ENCODE assay signal across 8 cellular contexts in genomic region chr7:74365320-74366022, GRCh38.
DNase-seq lines count a peak whose midpoint lies in the region; ATAC-seq, FAIRE-seq and TF ChIP-seq lines count a peak whose summit lies in the region.

No MANE protein-coding gene starts in this region.

- no peak overlapping the region for H2AFZ ChIP-seq in endothelial cell of umbilical vein (ENCODE audit: low read depth, low read length)

- H3K79me2 ChIP-seq in endothelial cell of umbilical vein (ENCODE audit: control insufficient read depth, insufficient read depth, low read length) = no peaks in the 10 kb centered on the region

- no peak overlapping the region for H3K4me3 ChIP-seq in H7 (ENCODE audit: insufficient read depth, low read depth, low read length)
- H3K4me3 ChIP-seq in endothelial cell of umbilical vein (replicated peaks in 1 of 3; ENCODE audit: insufficient read depth in 1 of 3, low read depth in 1 of 3, low read length in 3 of 3) = no peak overlapping the region

- no peaks in the 10 kb centered on the region for H4K20me1 ChIP-seq in endothelial cell of umbilical vein (replicated peaks; ENCODE audit: control insufficient read depth, extremely low read depth, insufficient read depth, low read length)

- dilution Hi-C loops in endothelial cell of umbilical vein (cut with MboI; ENCODE audit: extremely low pct_ligation_motif_present, low sequenced_read_pairs) = no loop called here

- ATAC-seq in HG02642 (IDR thresholded peaks at IDR 0.05; ENCODE audit: poor library complexity, unreplicated experiment) (no peak), HG03457 (IDR thresholded peaks at IDR 0.05; ENCODE audit: unreplicated experiment) (no peak), HG02884 (IDR thresholded peaks at IDR 0.05; ENCODE audit: unreplicated experiment) (no peak)

- peak overlapping the region in 2 of 3 experiments; percentile 12 to 24 for H3K27ac Mint-ChIP-seq in nephron

- H3K9me1 ChIP-seq in endothelial cell of umbilical vein (replicated peaks; ENCODE audit: control insufficient read depth, extremely low read depth, insufficient read depth, low read length) = no peaks in the 10 kb centered on the region

- no peak overlapping the region for H3K27ac ChIP-seq in endothelial cell of umbilical vein (ENCODE audit: insufficient read depth, low read depth, low read length)

- BruUV-seq in endothelial cell of umbilical vein (replicated peaks; lab: Mats Ljungman, UMichigan) = no TSS peak

- H3K4me1 ChIP-seq in endothelial cell of umbilical vein (ENCODE audit: control insufficient read depth, extremely low read depth, insufficient read depth, low read length) = no peaks in the 10 kb centered on the region

- H3K27me3 ChIP-seq in H7 (ENCODE audit: control insufficient read depth, insufficient read depth, low read length) = no peaks in the 10 kb centered on the region
- H3K27me3 ChIP-seq in endothelial cell of umbilical vein (ENCODE audit: control insufficient read depth in 2 of 2, insufficient read depth in 2 of 2, low read length in 2 of 2) = no peaks in the 10 kb centered on the region

- H3K36me3 ChIP-seq in H7 (replicated peaks; ENCODE audit: control insufficient read depth, insufficient read depth, low read length) = peaks cover 23% of the 10 kb centered on the region
- H3K36me3 ChIP-seq in endothelial cell of umbilical vein (ENCODE audit: control insufficient read depth in 2 of 2, extremely low read depth in 1 of 2, insufficient read depth in 2 of 2, low read length in 2 of 2) = peaks cover 0 to 2% of the 10 kb centered on the region in 2 experiments

- H3K36me3 Mint-ChIP-seq in nephron (ENCODE audit: low read depth) = peaks cover 39% of the 10 kb centered on the region

- CTCF ChIA-PET in endothelial cell of umbilical vein (lab: Charles Lee) = interaction anchor here (1.2 kb wide), 2 partner anchors 36 to 159 kb away, joined by 3 to 4 read pairs; no protein-coding TSS in a partner anchor

- H3K27me3 Mint-ChIP-seq in nephron (ENCODE audit: low read depth) = no peaks in the 10 kb centered on the region

- H3K4me1 Mint-ChIP-seq in nephron = peaks cover 6% of the 10 kb centered on the region

- FAIRE-seq in endothelial cell of umbilical vein (lab: Jason Lieb, UNC) = no peak

- DNase-seq in H7 = peak; percentile 100
- peak; percentile 73 for DNase-seq in NCI-H748 (lab: John Stamatoyannopoulos, UW; ENCODE audit: unreplicated experiment)
- peak; percentile 34 for DNase-seq in endothelial cell of umbilical vein (ENCODE audit: low read depth, low spot score)
- DNase-seq in AML-193 (lab: John Stamatoyannopoulos, UW) = no peak

- no peak overlapping the region for H3K4me3 Mint-ChIP-seq in nephron

- no peaks in the 10 kb centered on the region for H3K9me3 Mint-ChIP-seq in nephron

- TF ChIP-seq POLR2A in endothelial cell of umbilical vein (IDR thresholded peaks at IDR 0.05; ENCODE audit: low read depth, low read length) = no peak

- TF ChIP-seq CTCF in endothelial cell of umbilical vein (IDR thresholded peaks at IDR 0.05; ENCODE audit: extremely low read depth in 1 of 2, insufficient read depth in 1 of 2, low read depth in 1 of 2, low read length in 2 of 2) (no peak), nephron (IDR thresholded peaks at IDR 0.05; ENCODE audit: unreplicated experiment in 3 of 3) (no peak)

- POLR2A ChIA-PET in endothelial cell of umbilical vein (lab: Charles Lee) = interaction anchor here (0.6 kb wide), 1 partner anchor 15 kb away, joined by 4 read pairs; no protein-coding TSS in a partner anchor

- no peaks in the 10 kb centered on the region for H3K9me3 ChIP-seq in endothelial cell of umbilical vein (replicated peaks; ENCODE audit: control insufficient read depth, insufficient read depth, low read length)

- intact Hi-C loops in endothelial cell of umbilical vein (cut with micrococcal nuclease) = no loop called here

- no peak overlapping the region for H3K9ac ChIP-seq in endothelial cell of umbilical vein (replicated peaks; ENCODE audit: extremely low read depth, insufficient read depth, low read length)

- H3K4me2 ChIP-seq in endothelial cell of umbilical vein (ENCODE audit: insufficient read depth, low read length) = no peak overlapping the region

TF ChIP-seq in endothelial cell of umbilical vein, 7 proteins besides CTCF, POLR2A, EP300 and RAD21:
- TF ChIP-seq JUN (IDR thresholded peaks at IDR 0.05; ENCODE audit: borderline replicate concordance, insufficient read depth, insufficient read length, low read depth) = no peak
- TF ChIP-seq FOS (IDR thresholded peaks at IDR 0.05; ENCODE audit: borderline replicate concordance, insufficient read depth, low read length) = no peak
- no peak for TF ChIP-seq MYC (IDR thresholded peaks at IDR 0.05; ENCODE audit: low read depth, low read length)
- no peak for TF ChIP-seq GATA2 (IDR thresholded peaks at IDR 0.05; ENCODE audit: insufficient read depth, insufficient read length, low read depth, low read length)
- no peak for TF ChIP-seq POLR2AphosphoS5 (IDR thresholded peaks at IDR 0.05; ENCODE audit: insufficient read depth, low read depth, low read length)
- no peak for TF ChIP-seq EZH2 (IDR thresholded peaks at IDR 0.05; ENCODE audit: borderline replicate concordance, low read depth, low read length, severe bottlenecking)
- TF ChIP-seq MAX (IDR thresholded peaks at IDR 0.05; ENCODE audit: insufficient read depth, insufficient read length) = no peak

Comparison
In these comparisons a context has a peak if more than half of its experiments do, and no peak if none do; other contexts are left out.
1. DNase-seq: peak in H7 (single experiment), NCI-H748 (single experiment) and endothelial cell of umbilical vein (single experiment); none in AML-193 (0 of 2).